ENCODE assay signal across 7 cellular contexts in the genomic region with DNA sequence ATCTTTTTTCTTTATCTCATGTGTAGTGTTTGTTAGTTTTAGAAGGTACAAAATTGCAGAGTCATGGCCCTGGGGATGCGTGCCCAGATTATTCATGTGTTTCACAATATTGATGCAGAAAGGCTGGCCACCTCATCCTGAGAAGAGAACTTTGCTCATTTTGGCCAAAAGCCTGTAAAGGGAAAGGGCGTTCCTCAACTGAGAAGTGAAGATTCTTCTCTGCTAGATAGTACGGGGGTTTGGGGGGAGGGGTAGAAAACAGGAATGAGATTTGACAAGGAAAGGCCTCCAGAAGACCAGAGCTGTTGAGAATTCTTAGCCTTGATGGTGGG. TPM values are rescaled to one million over a fixed set of nuclear protein-coding genes. Genes with fewer than 3 reads are reported as not detected.
DNase-seq lines count a peak whose midpoint lies in the region; ATAC-seq and TF ChIP-seq lines count a peak whose summit lies in the region.

No MANE protein-coding gene starts in this region.

- peak overlapping the region; percentile 44 to 89 (median 87) for H3K4me3 Mint-ChIP-seq in nephron
- no peak overlapping the region for H3K4me3 Mint-ChIP-seq in CD8-positive, alpha-beta T cell
- H3K4me3 Mint-ChIP-seq in activated naive CD8-positive, alpha-beta T cell treated with anti-CD3 and anti-CD28 coated beads for 36 hours, result no peak overlapping the region

- TF ChIP-seq POLR2A in erythroblast (IDR thresholded peaks at IDR 0.05; ENCODE audit: low read length), result no peak

- H3K27me3 ChIP-seq in CD8-positive, alpha-beta T cell (ENCODE audit: insufficient read depth, low read length), result no peaks in the 10 kb centered on the region

- POLR2A ChIA-PET in CD8-positive, alpha-beta T cell (lab: Charles Lee), result no interaction called here

- intact Hi-C loops in CD8-positive, alpha-beta T cell (cut with DNase I, micrococcal nuclease), result no loop called here

- no peak overlapping the region for H3K27ac ChIP-seq in CD8-positive, alpha-beta T cell (ENCODE audit: low read depth, low read length)

- CTCF ChIA-PET in CD8-positive, alpha-beta T cell (lab: Charles Lee), result no interaction called here

- peak; percentile 34 for ATAC-seq in GM21528 (IDR thresholded peaks at IDR 0.05; ENCODE audit: low FRiP score, unreplicated experiment)
- ATAC-seq in CD8-positive, alpha-beta T cell, result no peak
- no peak for ATAC-seq in GM19455 (IDR thresholded peaks at IDR 0.05; ENCODE audit: unreplicated experiment)

- no peaks in the 10 kb centered on the region for H3K9me3 ChIP-seq in CD8-positive, alpha-beta T cell (ENCODE audit: low read length)

- peaks cover 4% of the 10 kb centered on the region for H3K36me3 Mint-ChIP-seq in nephron (ENCODE audit: low read depth)
- H3K36me3 Mint-ChIP-seq in CD8-positive, alpha-beta T cell, result no peaks in the 10 kb centered on the region
- no peaks in the 10 kb centered on the region for H3K36me3 Mint-ChIP-seq in activated naive CD8-positive, alpha-beta T cell treated with anti-CD3 and anti-CD28 coated beads for 36 hours

- peak overlapping the region in 1 of 3 experiments; percentile 7 for H3K27ac Mint-ChIP-seq in nephron
- no peak overlapping the region for H3K27ac Mint-ChIP-seq in CD8-positive, alpha-beta T cell
- no peak overlapping the region for H3K27ac Mint-ChIP-seq in activated naive CD8-positive, alpha-beta T cell treated with anti-CD3 and anti-CD28 coated beads for 36 hours

- TF ChIP-seq CTCF in nephron (IDR thresholded peaks at IDR 0.05; ENCODE audit: unreplicated experiment in 3 of 3), result no peak
- no peak for TF ChIP-seq CTCF in CD8-positive, alpha-beta T cell (IDR thresholded peaks at IDR 0.05)

- no peak overlapping the region for H3K4me3 ChIP-seq in CD8-positive, alpha-beta T cell (ENCODE audit: low read depth, low read length)

- H3K4me1 ChIP-seq in CD8-positive, alpha-beta T cell (ENCODE audit: insufficient read depth, low read length), result no peaks in the 10 kb centered on the region

- DNase-seq in NOMO-1 (lab: John Stamatoyannopoulos, UW; ENCODE audit: unreplicated experiment in 2 of 2) (peak; percentile 85 to 87), erythroblast (lab: John Stamatoyannopoulos, UW) (peak; percentile 90 to 92)
- DNase-seq in CD8-positive, alpha-beta T cell, result no peak
- DNase-seq in activated naive CD8-positive, alpha-beta T cell treated with anti-CD3 and anti-CD28 coated beads for 36 hours, result no peak

- peaks cover 9% of the 10 kb centered on the region for H3K27me3 Mint-ChIP-seq in nephron (ENCODE audit: low read depth)
- H3K27me3 Mint-ChIP-seq in CD8-positive, alpha-beta T cell (ENCODE audit: low read depth), result peaks cover 8% of the 10 kb centered on the region
- H3K27me3 Mint-ChIP-seq in activated naive CD8-positive, alpha-beta T cell treated with anti-CD3 and anti-CD28 coated beads for 36 hours, result peaks cover 29% of the 10 kb centered on the region

- H3K36me3 ChIP-seq in CD8-positive, alpha-beta T cell (ENCODE audit: insufficient read depth, low read length), result no peaks in the 10 kb centered on the region

- peaks cover 29% of the 10 kb centered on the region for H3K4me1 Mint-ChIP-seq in nephron
- H3K4me1 Mint-ChIP-seq in CD8-positive, alpha-beta T cell (ENCODE audit: low read depth), result no peaks in the 10 kb centered on the region
- H3K4me1 Mint-ChIP-seq in activated naive CD8-positive, alpha-beta T cell treated with anti-CD3 and anti-CD28 coated beads for 36 hours, result no peaks in the 10 kb centered on the region

- H3K9me3 Mint-ChIP-seq in nephron, result no peaks in the 10 kb centered on the region
- peaks cover 2% of the 10 kb centered on the region for H3K9me3 Mint-ChIP-seq in CD8-positive, alpha-beta T cell
- peaks cover 3% of the 10 kb centered on the region for H3K9me3 Mint-ChIP-seq in activated naive CD8-positive, alpha-beta T cell treated with anti-CD3 and anti-CD28 coated beads for 36 hours

RNA-seq across cellular contexts. Expression of a gene that starts 1.7 kb away (rescaled TPM):
- not detected for total RNA-seq in CD8-positive, alpha-beta T cell
- not detected for total RNA-seq in activated naive CD8-positive, alpha-beta T cell treated with anti-CD3 and anti-CD28 coated beads for 36 hours

Comparison
In these comparisons a context has a peak if more than half of its experiments do, and no peak if none do; other contexts are left out.
1. DNase-seq: peak in NOMO-1 (2 of 2) and erythroblast (2 of 2); none in CD8-positive, alpha-beta T cell (0 of 7) and activated naive CD8-positive, alpha-beta T cell treated with anti-CD3 and anti-CD28 coated beads for 36 hours (single experiment).
2. H3K4me3 Mint-ChIP-seq: peak in nephron (3 of 3); none in CD8-positive, alpha-beta T cell (single experiment) and activated naive CD8-positive, alpha-beta T cell treated with anti-CD3 and anti-CD28 coated beads for 36 hours (single experiment).